15 cellular contexts compared by ENCODE assay signal in the genomic region with DNA sequence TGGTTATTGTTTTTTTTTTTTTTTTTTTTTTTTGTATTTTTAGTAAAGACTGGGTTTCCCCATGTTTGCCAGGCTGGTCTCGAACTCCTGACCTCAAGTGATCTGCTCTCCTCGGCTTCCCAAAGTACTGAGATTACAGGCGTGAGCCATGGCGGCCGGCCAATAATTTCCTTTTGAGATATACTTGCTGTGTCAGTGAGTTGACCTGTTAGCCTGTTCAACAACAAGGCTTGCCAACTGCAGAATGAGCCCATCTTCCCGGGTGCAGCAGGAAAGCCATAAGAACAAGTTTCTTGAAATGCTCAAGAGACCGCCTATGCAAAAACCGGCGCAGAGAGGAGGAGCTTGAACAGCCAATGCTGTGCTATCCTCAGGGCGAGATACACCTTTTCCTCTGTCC.
DNase-seq lines count a peak whose midpoint lies in the region; ATAC-seq and TF ChIP-seq lines count a peak whose summit lies in the region.
"Had no signal": no experiment of that assay in that cellular context is flagged by ENCODE, and none has a peak within 500 bp of the region (broad histone marks: within the 10 kb centered on the region; RNA-seq: fewer than 3 reads in every experiment).

No MANE protein-coding gene starts in this region.

- TF ChIP-seq CTCF in heart right ventricle (IDR thresholded peaks at IDR 0.05) (no peak), right atrium auricular region (IDR thresholded peaks at IDR 0.05) (no peak), fibroblast of pulmonary artery (IDR thresholded peaks at IDR 0.05; ENCODE audit: low read length, missing control alignments) (no peak)

- H3K4me1 ChIP-seq in heart right ventricle (peaks cover 5 to 83% (median 60%) of the 10 kb centered on the region in 9 donors), right atrium auricular region (peaks cover 0 to 66% of the 10 kb centered on the region in 2 donors)
- no peaks in the 10 kb centered on the region for H3K4me1 ChIP-seq in effector memory CD4-positive, alpha-beta T cell (ENCODE audit: control insufficient read depth, insufficient read depth, low read length, poor library complexity, severe bottlenecking)
- H3K4me1 ChIP-seq: SJSA1 had no signal

- H3K27ac ChIP-seq in heart right ventricle (peak overlapping the region in 7 of 10 donors; percentile 57 to 74 (median 64)), right atrium auricular region (no peak overlapping the region)
- no peak overlapping the region for H3K27ac ChIP-seq in effector memory CD4-positive, alpha-beta T cell (ENCODE audit: insufficient read depth, low read length, poor library complexity, severe bottlenecking)
- H3K27ac ChIP-seq: SJSA1 had no signal

- DNase-seq in heart right ventricle (peak; percentile 38 to 43), right atrium auricular region (ENCODE audit: low spot score) (no peak), fibroblast of pulmonary artery (ENCODE audit: low read depth) (peak; percentile 47), mucosa of gallbladder (ENCODE audit: low spot score) (peak; percentile 48), T-helper 2 cell (no peak), D341Med (ENCODE audit: low spot score) (no peak)
- DNase-seq in effector memory CD4-positive, alpha-beta T cell = no peak
- DNase-seq: DMS 273 treated with DMSO at 0.1 percent for 48 hours; H9; NCI-H1105; NCI-H1694; NCI-H510A; NCI-H748 treated with DMSO at 0.1 percent for 48 hours; NK-92 treated with Interleukin-12 subunit alpha and Interleukin-12 subunit beta, amount 100 ng/mL, for 24 hours had no signal

- ATAC-seq in heart right ventricle = peak in 3 of 8 donors; percentile 38 to 40 (median 39)

- no peaks in the 10 kb centered on the region for H3K27me3 ChIP-seq in heart right ventricle
- H3K27me3 ChIP-seq in right atrium auricular region = no peaks in the 10 kb centered on the region
- no peaks in the 10 kb centered on the region for H3K27me3 ChIP-seq in effector memory CD4-positive, alpha-beta T cell (replicated peaks; ENCODE audit: control insufficient read depth, insufficient read depth, low read length, poor library complexity, severe bottlenecking)
- H3K27me3 ChIP-seq: SJSA1 had no signal

- no peak overlapping the region for H3K4me3 ChIP-seq in heart right ventricle
- no peak overlapping the region for H3K4me3 ChIP-seq in right atrium auricular region
- H3K4me3 ChIP-seq in fibroblast of pulmonary artery (replicated peaks; ENCODE audit: low read depth, low read length) = no peak overlapping the region
- H3K4me3 ChIP-seq in effector memory CD4-positive, alpha-beta T cell (ENCODE audit: insufficient read depth, low read depth, low read length, poor library complexity, severe bottlenecking) = no peak overlapping the region
- H3K4me3 ChIP-seq: SJSA1 had no signal

- H3K36me3 ChIP-seq in heart right ventricle = peaks cover 0 to 80% (median 36%) of the 10 kb centered on the region in 9 donors
- peaks cover 22% of the 10 kb centered on the region for H3K36me3 ChIP-seq in right atrium auricular region
- no peaks in the 10 kb centered on the region for H3K36me3 ChIP-seq in effector memory CD4-positive, alpha-beta T cell (ENCODE audit: control insufficient read depth, insufficient read depth, low read length)

- intact Hi-C loops in heart right ventricle (cut with DNase I) = no loop called here

- 51 to 54% methylated on average over 10 of the region's 10 CpGs for WGBS in heart right ventricle, 2 donors

- H3K9me3 ChIP-seq in heart right ventricle = no peaks in the 10 kb centered on the region
- no peaks in the 10 kb centered on the region for H3K9me3 ChIP-seq in right atrium auricular region
- H3K9me3 ChIP-seq in effector memory CD4-positive, alpha-beta T cell (ENCODE audit: control insufficient read depth, low read length) = no peaks in the 10 kb centered on the region
- H3K9me3 ChIP-seq: SJSA1 had no signal

Comparison
In these comparisons a context has a peak if more than half of its experiments do, and no peak if none do; other contexts are left out.
1. DNase-seq: peak in heart right ventricle (2 of 2), fibroblast of pulmonary artery (single experiment) and mucosa of gallbladder (single experiment); none in right atrium auricular region (single experiment), T-helper 2 cell (0 of 5), effector memory CD4-positive, alpha-beta T cell (0 of 3) and D341Med (single experiment).
2. H3K27ac ChIP-seq: peak in heart right ventricle (7 of 10); none in right atrium auricular region (0 of 2) and effector memory CD4-positive, alpha-beta T cell (single experiment).